13 cellular contexts compared by ENCODE assay signal in genomic region chr5:158877124-158877581, GRCh38.
DNase-seq lines count a peak whose midpoint lies in the region; ATAC-seq and TF ChIP-seq lines count a peak whose summit lies in the region.
"Had no signal": no experiment of that assay in that cellular context is flagged by ENCODE, and none has a peak within 500 bp of the region (broad histone marks: within the 10 kb centered on the region; RNA-seq: fewer than 3 reads in every experiment).

No MANE protein-coding gene starts in this region.

- no peaks in the 10 kb centered on the region for H3K36me3 Mint-ChIP-seq in endodermal cell (ENCODE audit: low read depth)

- H3K4me3 ChIP-seq in OCI-LY7 (ENCODE audit: low read depth, low read length, poor library complexity, severe bottlenecking) (peak overlapping the region; percentile 60), fibroblast of the aortic adventitia (ENCODE audit: low read depth, low read length) (no peak overlapping the region), skeletal muscle tissue (ENCODE audit: low read length in 3 of 3) (no peak overlapping the region), endodermal cell (ENCODE audit: low read length) (no peak overlapping the region)

- POLR2A ChIA-PET in OCI-LY7 (lab: Charles Lee): interaction anchor here (0.9 to 3.5 kb wide), 11 partner anchors 10 to 217 kb away, joined by 3 to 21 read pairs (median 4); no protein-coding TSS in a partner anchor

- no peak for ATAC-seq in HG03045 (IDR thresholded peaks at IDR 0.05; ENCODE audit: unreplicated experiment)
- ATAC-seq in HG02973 (IDR thresholded peaks at IDR 0.05; ENCODE audit: unreplicated experiment): no peak

- BruUV-seq in OCI-LY7 (replicated peaks; lab: Mats Ljungman, UMichigan): no TSS peak

- peak overlapping the region; percentile 81 for H3K4me2 ChIP-seq in OCI-LY7 (ENCODE audit: low read length)

- H2AFZ ChIP-seq in OCI-LY7 (ENCODE audit: low read length): peak overlapping the region; percentile 53; the same call in 1 of the 2 replicates

- no peaks in the 10 kb centered on the region for H3K9me2 ChIP-seq in OCI-LY7 (ENCODE audit: insufficient read depth, low read length)

- no peak for TF ChIP-seq CTCF in OCI-LY7 (conservative IDR thresholded peaks at IDR 0.05; ENCODE audit: low read length)
- TF ChIP-seq CTCF in fibroblast of the aortic adventitia (IDR thresholded peaks at IDR 0.05; ENCODE audit: insufficient read depth, low read length): no peak
- no peak for TF ChIP-seq CTCF in endodermal cell (conservative IDR thresholded peaks at IDR 0.05)

- no peaks in the 10 kb centered on the region for H3K9me3 Mint-ChIP-seq in endodermal cell

- peaks cover 32% of the 10 kb centered on the region; the same call in 1 of the 2 replicates for H3K79me2 ChIP-seq in OCI-LY7 (ENCODE audit: insufficient read depth, low read depth, low read length)

- peak overlapping the region; percentile 92 for H3K27ac ChIP-seq in OCI-LY7 (ENCODE audit: low read depth, low read length, poor library complexity, severe bottlenecking)
- H3K27ac ChIP-seq in skeletal muscle tissue (ENCODE audit: low read depth, low read length): peak overlapping the region; percentile 58
- H3K27ac ChIP-seq in endodermal cell (ENCODE audit: low read depth, low read length): no peak overlapping the region

- H3K4me1 ChIP-seq in OCI-LY7 (ENCODE audit: insufficient read depth, low read length, poor library complexity, severe bottlenecking) (peaks cover 92% of the 10 kb centered on the region), skeletal muscle tissue (ENCODE audit: control insufficient read depth in 3 of 3, insufficient read depth in 3 of 3, low read length in 3 of 3) (peaks cover 3 to 17% (median 15%) of the 10 kb centered on the region in 3 donors), endodermal cell (ENCODE audit: control insufficient read depth, insufficient read depth, low read length) (no peaks in the 10 kb centered on the region)

- 71 to 83% methylated on average over 4 of the region's 4 CpGs for whole genome bisulfite sequencing in endodermal cell (ENCODE audit: insufficient coverage in 1 of 2, insufficient read length in 1 of 2), 2 experiments

- CTCF ChIA-PET in OCI-LY7 (lab: Charles Lee; ENCODE audit: unreplicated experiment): interaction anchor here (0.7 kb wide), 1 partner anchor 181 kb away, joined by 3 read pairs; no protein-coding TSS in a partner anchor

- no peak overlapping the region for H3K4me3 Mint-ChIP-seq in endodermal cell
- H3K4me3 Mint-ChIP-seq: activated naive CD8-positive, alpha-beta T cell had no signal

- H3K27me3 ChIP-seq in skeletal muscle tissue (ENCODE audit: control insufficient read depth in 3 of 3, insufficient read depth in 3 of 3, low read length in 3 of 3) (peaks cover 0 to 3% (median 0%) of the 10 kb centered on the region in 3 donors), endodermal cell (ENCODE audit: control insufficient read depth, insufficient read depth, low read length, poor library complexity, severe bottlenecking) (no peaks in the 10 kb centered on the region)

- DNase-seq in Daoy (ENCODE audit: low read depth) (peak; percentile 5), OCI-LY7 (ENCODE audit: low spot score) (peak; percentile 64), fibroblast of the aortic adventitia (ENCODE audit: low read depth) (peak; percentile 82), endodermal cell (no peak)
- DNase-seq in activated naive CD4-positive, alpha-beta T cell (lab: John Stamatoyannopoulos, UW): no peak
- DNase-seq: C1 segment of cervical spinal cord; NCI-H226; stimulated activated CD4-positive, alpha-beta T cell treated with anti-CD3 and anti-CD28 coated beads, Interleukin-2, amount 100 ng/mL, for 48 hours had no signal

- H3K27ac Mint-ChIP-seq in endodermal cell: no peak overlapping the region
- H3K27ac Mint-ChIP-seq: activated naive CD8-positive, alpha-beta T cell; progenitor cell of endocrine pancreas had no signal

- peaks cover 14% of the 10 kb centered on the region for H3K4me1 Mint-ChIP-seq in endodermal cell

- H3K9ac ChIP-seq in skeletal muscle tissue (ENCODE audit: low read depth in 1 of 3, low read length in 3 of 3): no peak overlapping the region
- H3K9ac ChIP-seq in endodermal cell (ENCODE audit: extremely low read depth, low read length, poor library complexity, severe bottlenecking): no peak overlapping the region

- H3K36me3 ChIP-seq in OCI-LY7 (ENCODE audit: insufficient read depth, low read length) (no peaks in the 10 kb centered on the region; the same call in 1 of the 2 replicates), skeletal muscle tissue (ENCODE audit: control insufficient read depth in 3 of 3, insufficient read depth in 3 of 3, low read length in 3 of 3) (no peaks in the 10 kb centered on the region), endodermal cell (ENCODE audit: control insufficient read depth, insufficient read depth, low read length) (no peaks in the 10 kb centered on the region)

- H3K9me3 ChIP-seq in OCI-LY7 (ENCODE audit: low read length) (no peaks in the 10 kb centered on the region), skeletal muscle tissue (ENCODE audit: control insufficient read depth in 3 of 3, low read length in 3 of 3) (no peaks in the 10 kb centered on the region), endodermal cell (ENCODE audit: control insufficient read depth, low read length) (no peaks in the 10 kb centered on the region)

- no peaks in the 10 kb centered on the region for H3K27me3 Mint-ChIP-seq in endodermal cell (ENCODE audit: insufficient read depth)
- H3K27me3 Mint-ChIP-seq: activated naive CD8-positive, alpha-beta T cell had no signal

- no peaks in the 10 kb centered on the region for H4K20me1 ChIP-seq in OCI-LY7 (ENCODE audit: insufficient read depth, low read length)

- intact Hi-C loops in OCI-LY7 (cut with micrococcal nuclease; ENCODE audit: unreplicated experiment): loop anchor here (2.0 kb wide), 6 partner anchors 64 to 224 kb away; no protein-coding TSS in a partner anchor

Comparison
In these comparisons a context has a peak if more than half of its experiments do, and no peak if none do; other contexts are left out.
1. DNase-seq: peak in Daoy (single experiment), OCI-LY7 (single experiment) and fibroblast of the aortic adventitia (single experiment); none in endodermal cell (single experiment) and activated naive CD4-positive, alpha-beta T cell (0 of 4).